Comparison of ENCODE assay signal across 8 cellular contexts in genomic region chr14:68359862-68360552, GRCh38.
DNase-seq lines count a peak whose midpoint lies in the region; ATAC-seq, FAIRE-seq and TF ChIP-seq lines count a peak whose summit lies in the region.

No MANE protein-coding gene starts in this region.

- H4K20me1 ChIP-seq in GM12878 (ENCODE audit: control insufficient read depth, insufficient read depth), result no peaks in the 10 kb centered on the region

- SMC1A ChIA-PET in GM12878 (lab: Charles Lee; ENCODE audit: uncharacterized antibody, unreplicated experiment), result interaction anchor here (0.7 to 11.9 kb wide), 12 partner anchors 8 to 109 kb away, joined by 3 to 114 read pairs (median 16); no protein-coding TSS in a partner anchor

- peak overlapping the region; percentile 45; the same call in 1 of the 2 replicates for H3K4me2 ChIP-seq in GM12878 (ENCODE audit: control insufficient read depth, insufficient read depth)

- no peaks in the 10 kb centered on the region for H3K27me3 ChIP-seq in GM12878 (replicated peaks in 1 of 2; ENCODE audit: control insufficient read depth in 2 of 2, insufficient read depth in 2 of 2, low read length in 1 of 2)
- no peaks in the 10 kb centered on the region for H3K27me3 ChIP-seq in stomach smooth muscle (ENCODE audit: control insufficient read depth in 1 of 2, insufficient read depth in 2 of 2, low read length in 2 of 2)

- ATAC-seq in GM12878 (peak; percentile 47), SK-N-SH treated with all-trans-retinoic acid at 6 μM for 48 hours (no peak)

- H3K4me1 ChIP-seq in GM12878 (ENCODE audit: control insufficient read depth, insufficient read depth, low read length) (peaks cover 33% of the 10 kb centered on the region), stomach smooth muscle (ENCODE audit: control insufficient read depth, insufficient read depth, low read length) (peaks cover 32% of the 10 kb centered on the region)

- TF ChIP-seq POLR2A in GM12878 (IDR thresholded peaks at IDR 0.05; ENCODE audit: low read depth, low read length), result no peak

- H3K4me3 ChIP-seq in GM12878 (no peak overlapping the region), stomach smooth muscle (ENCODE audit: low read length in 2 of 2) (no peak overlapping the region)

- TF ChIP-seq RAD21 in GM12878 (IDR thresholded peaks at IDR 0.05; ENCODE audit: insufficient read depth, low read depth, low read length), result no peak

- POLR2A ChIA-PET in GM12878 (lab: Charles Lee), result interaction anchor here (1.0 to 2.3 kb wide), 5 partner anchors 9 to 38 kb away, joined by 3 to 10 read pairs (median 4); no protein-coding TSS in a partner anchor

- H3K36me3 ChIP-seq in GM12878 (ENCODE audit: control insufficient read depth in 2 of 2, insufficient read depth in 2 of 2, low read length in 1 of 2), result no peaks in the 10 kb centered on the region
- H3K36me3 ChIP-seq in stomach smooth muscle (ENCODE audit: control insufficient read depth in 2 of 2, insufficient read depth in 2 of 2, low read length in 2 of 2), result no peaks in the 10 kb centered on the region

- TF ChIP-seq CTCF in GM12878 (IDR thresholded peaks at IDR 0.05 in 2 of 3, conservative IDR thresholded peaks at IDR 0.05 in 1 of 3; ENCODE audit: control insufficient read depth in 2 of 3, extremely low read depth in 1 of 3, insufficient read depth in 1 of 3, low read depth in 3 of 3, low read length in 3 of 3), result no peak

- RAD21 ChIA-PET in GM12878 (lab: Charles Lee; ENCODE audit: unreplicated experiment), result interaction anchor here (0.8 to 6.8 kb wide), 9 partner anchors 8 to 109 kb away, joined by 3 to 46 read pairs (median 5); no protein-coding TSS in a partner anchor

- TF ChIP-seq EP300 in GM12878 (IDR thresholded peaks at IDR 0.05; ENCODE audit: borderline replicate concordance in 1 of 2, control insufficient read depth in 1 of 2, low read depth in 2 of 2, low read length in 2 of 2), result no peak

- CTCF ChIA-PET in GM12878 (lab: Yijun Ruan, JAX), result interaction anchor here (0.6 to 2.0 kb wide), 5 partner anchors 9 to 465 kb away, joined by 3 to 6 read pairs (median 3); no protein-coding TSS in a partner anchor

- WGBS in GM12878 (ENCODE audit: insufficient coverage, insufficient replicate concordance, low lambda C conversion rate, missing lambda C conversion rate), result 74% methylated on average over 7 of the region's 7 CpGs

- no peak for FAIRE-seq in GM12878 (lab: Jason Lieb, UNC)

- peak overlapping the region; percentile 82 for H3K27ac ChIP-seq in GM12878 (ENCODE audit: control insufficient read depth, insufficient read depth)
- H3K27ac ChIP-seq in stomach smooth muscle (ENCODE audit: low read length), result peak overlapping the region; percentile 77

- DNase-seq in HT-29 (ENCODE audit: low spot score), result peak; percentile 72
- no peak for DNase-seq in GM12878 (ENCODE audit: low read depth, low spot score)
- peak; percentile 36 for DNase-seq in left kidney (ENCODE audit: low read depth, low spot score)
- DNase-seq in NCI-H446 treated with DMSO at 0.1 percent for 48 hours (lab: John Stamatoyannopoulos, UW), result no peak
- no peak for DNase-seq in effector CD4-positive, alpha-beta T cell
- DNase-seq in activated T-cell treated with anti-CD3 and anti-CD28 coated beads, Interleukin-2, amount 50 U/mL, for 48 hours, result no peak

- intact Hi-C loops in GM12878 (cut with micrococcal nuclease; ENCODE audit: unreplicated experiment), result no loop called here

- H3K79me2 ChIP-seq in GM12878 (ENCODE audit: control insufficient read depth, insufficient read depth, low read length), result no peaks in the 10 kb centered on the region

- peak overlapping the region; percentile 81 for H2AFZ ChIP-seq in GM12878 (ENCODE audit: control insufficient read depth, low read depth, low read length)

- H3K9ac ChIP-seq in GM12878 (ENCODE audit: control insufficient read depth, insufficient read depth, low read length) (peak overlapping the region; percentile 71), stomach smooth muscle (ENCODE audit: low read length in 2 of 2) (peak overlapping the region; percentile 21 to 54)

- no TSS peak for BruUV-seq in GM12878 (replicated peaks; lab: Mats Ljungman, UMichigan)

- H3K9me3 ChIP-seq in GM12878 (replicated peaks; ENCODE audit: control insufficient read depth, insufficient read depth, low read length) (no peaks in the 10 kb centered on the region; the same call in 1 of the 3 replicates), stomach smooth muscle (ENCODE audit: control insufficient read depth in 2 of 2, low read length in 2 of 2) (no peaks in the 10 kb centered on the region)

- in situ Hi-C loops in GM12878 (cut with MboI), result no loop called here

TF ChIP-seq in GM12878, 131 proteins besides CTCF, POLR2A, EP300 and RAD21 (continues in another document):
- 0 out of 2 replicates have a peak, but pooled peaks have one; percentile 43 for TF ChIP-seq HDGF (IDR thresholded peaks at IDR 0.05)
- no peak for TF ChIP-seq POU2F2 (IDR thresholded peaks at IDR 0.05; ENCODE audit: borderline replicate concordance, low read depth, low read length)
- no peak for TF ChIP-seq SREBF2 (IDR thresholded peaks at IDR 0.05; ENCODE audit: low read length)
- no peak for TF ChIP-seq MTA3 (IDR thresholded peaks at IDR 0.05; ENCODE audit: borderline replicate concordance, low read length)
- TF ChIP-seq SRF (IDR thresholded peaks at IDR 0.05; ENCODE audit: low read depth in 2 of 2, low read length in 2 of 2), result peak in 1 of 2 experiments; percentile 72; a peak in 1 of 4 replicates
- TF ChIP-seq RUNX3 (IDR thresholded peaks at IDR 0.05; ENCODE audit: low read length), result no peak
- TF ChIP-seq RELB (IDR thresholded peaks at IDR 0.05; ENCODE audit: low read depth), result peak; percentile 37; the same call in 1 of the 2 replicates
- TF ChIP-seq LARP7 (IDR thresholded peaks at IDR 0.05), result no peak

TF ChIP-seq in SK-N-SH treated with all-trans-retinoic acid at 6 μM for 48 hours, 23 proteins besides CTCF, POLR2A, EP300 and RAD21:
- TF ChIP-seq CREB5 (CRISPR knock-in tag; IDR thresholded peaks at IDR 0.05; ENCODE audit: low read depth), result no peak
- no peak for TF ChIP-seq POU6F1 (CRISPR knock-in tag; IDR thresholded peaks at IDR 0.05; ENCODE audit: borderline replicate concordance, low read depth)
- TF ChIP-seq ESRRG (CRISPR knock-in tag; IDR thresholded peaks at IDR 0.05), result no peak
- no peak for TF ChIP-seq ARNTL (CRISPR knock-in tag; IDR thresholded peaks at IDR 0.05; ENCODE audit: borderline replicate concordance, low read depth)
- no peak for TF ChIP-seq PATZ1 (CRISPR knock-in tag; IDR thresholded peaks at IDR 0.05; ENCODE audit: borderline replicate concordance)
- TF ChIP-seq GLIS3 (CRISPR knock-in tag; IDR thresholded peaks at IDR 0.05), result no peak
- no peak for TF ChIP-seq ISL1 (CRISPR knock-in tag; IDR thresholded peaks at IDR 0.05)
- no peak for TF ChIP-seq ZNF70 (CRISPR knock-in tag; IDR thresholded peaks at IDR 0.05)
- TF ChIP-seq ZNF8 (CRISPR knock-in tag; IDR thresholded peaks at IDR 0.05), result no peak
- no peak for TF ChIP-seq RARB (CRISPR knock-in tag; IDR thresholded peaks at IDR 0.05)
- TF ChIP-seq PPARA (CRISPR knock-in tag; IDR thresholded peaks at IDR 0.05; ENCODE audit: borderline replicate concordance), result no peak
- no peak for TF ChIP-seq TOX (CRISPR knock-in tag; IDR thresholded peaks at IDR 0.05; ENCODE audit: borderline replicate concordance)
- TF ChIP-seq ZFP3 (CRISPR knock-in tag; IDR thresholded peaks at IDR 0.05), result no peak

Comparison
In these comparisons a context has a peak if more than half of its experiments do, and no peak if none do; other contexts are left out.
1. DNase-seq: peak in HT-29 (single experiment) and left kidney (single experiment); none in GM12878 (single experiment), NCI-H446 treated with DMSO at 0.1 percent for 48 hours (single experiment), effector CD4-positive, alpha-beta T cell (single experiment) and activated T-cell treated with anti-CD3 and anti-CD28 coated beads, Interleukin-2, amount 50 U/mL, for 48 hours (0 of 2).